ENCODE assay signal across 15 cellular contexts in the genomic region with DNA sequence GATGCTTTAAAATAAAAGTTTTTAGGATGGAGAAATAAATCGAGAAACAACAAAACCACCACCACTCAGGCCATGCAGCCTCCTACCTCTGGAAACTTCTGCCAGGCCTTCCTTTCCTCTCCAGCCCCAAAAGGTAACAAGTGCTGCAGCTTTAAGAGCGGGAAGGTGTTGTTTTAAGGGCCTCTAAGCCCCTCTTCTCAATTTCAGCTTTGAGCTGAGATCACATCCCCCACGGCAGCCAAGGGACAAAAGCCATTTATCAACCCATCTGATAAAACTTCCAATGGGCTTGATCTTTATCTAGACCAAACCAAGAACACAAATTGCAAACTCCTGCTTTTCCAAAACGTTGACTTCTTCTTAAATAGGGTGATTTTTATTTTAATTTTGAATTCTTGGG. TPM values are rescaled to one million over a fixed set of nuclear protein-coding genes. Genes with fewer than 3 reads are reported as not detected.
DNase-seq lines count a peak whose midpoint lies in the region; ATAC-seq and TF ChIP-seq lines count a peak whose summit lies in the region.
"Had no signal": no experiment of that assay in that cellular context is flagged by ENCODE, and none has a peak within 500 bp of the region (broad histone marks: within the 10 kb centered on the region; RNA-seq: fewer than 3 reads in every experiment).

No MANE protein-coding gene starts in this region.

- peaks cover 78% of the 10 kb centered on the region for H3K4me1 ChIP-seq in left ventricle myocardium inferior
- H3K4me1 ChIP-seq in gastroesophageal sphincter = peaks cover 0 to 80% (median 31%) of the 10 kb centered on the region in 3 donors
- peaks cover 72% of the 10 kb centered on the region for H3K4me1 ChIP-seq in vagina
- peaks cover 9 to 17% of the 10 kb centered on the region in 2 donors for H3K4me1 ChIP-seq in thyroid gland

- H3K4me3 Mint-ChIP-seq in osteocyte (ENCODE audit: unreplicated experiment) = peak overlapping the region; percentile 87
- H3K4me3 Mint-ChIP-seq: activated CD4-positive, alpha-beta memory T cell treated with anti-CD3 and anti-CD28 coated beads, Interleukin-2, amount 10 ng/mL, durations not matched to agents 7 days and 5 days had no signal

- H3K4me1 Mint-ChIP-seq in osteocyte (ENCODE audit: unreplicated experiment) = peaks cover 50% of the 10 kb centered on the region

- H3K9me3 ChIP-seq in left ventricle myocardium inferior (replicated peaks) (no peaks in the 10 kb centered on the region), gastroesophageal sphincter (no peaks in the 10 kb centered on the region), vagina (no peaks in the 10 kb centered on the region), thyroid gland (no peaks in the 10 kb centered on the region)
- H3K9me3 ChIP-seq: body of pancreas had no signal

- no peaks in the 10 kb centered on the region for H3K36me3 Mint-ChIP-seq in osteocyte (ENCODE audit: unreplicated experiment)

- H3K27me3 Mint-ChIP-seq in osteocyte (ENCODE audit: unreplicated experiment) = peaks cover 9% of the 10 kb centered on the region

- H3K27ac Mint-ChIP-seq in osteocyte (ENCODE audit: unreplicated experiment) = peak overlapping the region; percentile 68
- H3K27ac Mint-ChIP-seq: activated CD4-positive, alpha-beta memory T cell treated with anti-CD3 and anti-CD28 coated beads, Interleukin-2, amount 10 ng/mL, durations not matched to agents 7 days and 5 days had no signal

- ATAC-seq in left ventricle myocardium superior (no peak), gastroesophageal sphincter (no peak)
- ATAC-seq: body of pancreas had no signal

- TF ChIP-seq EP300 in gastroesophageal sphincter (IDR thresholded peaks at IDR 0.05) = no peak

- DNase-seq in left ventricle myocardium inferior (no peak), left ventricle myocardium superior (no peak), osteocyte (ENCODE audit: extremely low spot score, unreplicated experiment) (no peak), vagina (ENCODE audit: extremely low spot score in 2 of 2) (no peak), occipital lobe (lab: John Stamatoyannopoulos, UW) (no peak), SK-N-DZ (ENCODE audit: low spot score) (no peak), thyroid gland (no peak)
- DNase-seq: ACHN; activated CD4-positive, alpha-beta memory T cell treated with anti-CD3 and anti-CD28 coated beads, Interleukin-2, amount 10 ng/mL, durations not matched to agents 7 days and 5 days; body of pancreas; DMS153; NCI-H1694 treated with DMSO at 0.1 percent for 48 hours; NCI-H748 treated with DMSO at 0.1 percent for 48 hours had no signal

- 35 to 53% methylated on average over 4 of the region's 4 CpGs for WGBS in gastroesophageal sphincter (ENCODE audit: low coverage in 1 of 2), 2 donors
- 61 to 65% methylated on average over 4 of the region's 4 CpGs for WGBS in thyroid gland, 2 donors

- H3K27ac ChIP-seq in left ventricle myocardium inferior (replicated peaks) (peak overlapping the region; percentile 89), gastroesophageal sphincter (peak overlapping the region; percentile 90 to 97 (median 92)), vagina (peak overlapping the region; percentile 95), thyroid gland (no peak overlapping the region)
- H3K27ac ChIP-seq: epithelial cell of prostate had no signal

- TF ChIP-seq POLR2A in gastroesophageal sphincter (IDR thresholded peaks at IDR 0.05) = no peak
- TF ChIP-seq POLR2A in vagina (IDR thresholded peaks at IDR 0.05) = no peak
- no peak for TF ChIP-seq POLR2A in thyroid gland (IDR thresholded peaks at IDR 0.05)

- peaks cover 2% of the 10 kb centered on the region for H3K36me3 ChIP-seq in left ventricle myocardium inferior
- H3K36me3 ChIP-seq in gastroesophageal sphincter = peaks cover 0 to 4% of the 10 kb centered on the region in 2 donors
- H3K36me3 ChIP-seq in vagina = no peaks in the 10 kb centered on the region
- no peaks in the 10 kb centered on the region for H3K36me3 ChIP-seq in thyroid gland

- H3K27me3 ChIP-seq in left ventricle myocardium inferior (ENCODE audit: low read depth) = peaks cover 41% of the 10 kb centered on the region
- H3K27me3 ChIP-seq in gastroesophageal sphincter = no peaks in the 10 kb centered on the region
- H3K27me3 ChIP-seq in vagina = no peaks in the 10 kb centered on the region
- H3K27me3 ChIP-seq in thyroid gland = no peaks in the 10 kb centered on the region
- H3K27me3 ChIP-seq: body of pancreas had no signal

- H3K9me3 Mint-ChIP-seq in osteocyte (ENCODE audit: unreplicated experiment) = no peaks in the 10 kb centered on the region
- H3K9me3 Mint-ChIP-seq: activated CD4-positive, alpha-beta memory T cell treated with anti-CD3 and anti-CD28 coated beads, Interleukin-2, amount 10 ng/mL, durations not matched to agents 7 days and 5 days had no signal

- TF ChIP-seq CTCF in left ventricle myocardium inferior (IDR thresholded peaks at IDR 0.05; ENCODE audit: borderline replicate concordance) (no peak), gastroesophageal sphincter (IDR thresholded peaks at IDR 0.05) (no peak), osteocyte (IDR thresholded peaks at IDR 0.05) (no peak), vagina (IDR thresholded peaks at IDR 0.05) (no peak), thyroid gland (IDR thresholded peaks at IDR 0.05) (no peak)

- intact Hi-C loops in left ventricle myocardium inferior (cut with micrococcal nuclease) = no loop called here
- intact Hi-C loops in left ventricle myocardium superior (cut with micrococcal nuclease) = loop anchor here (5.0 kb wide), 1 partner anchor 34 kb away; no protein-coding TSS in a partner anchor
- intact Hi-C loops in vagina (cut with DNase I) = no loop called here
- intact Hi-C loops in thyroid gland (cut with DNase I) = loop anchor here (2.0 kb wide), 1 partner anchor 32 kb away; no protein-coding TSS in a partner anchor

- H3K4me3 ChIP-seq in left ventricle myocardium inferior (peak overlapping the region; percentile 84), gastroesophageal sphincter (peak overlapping the region; percentile 68 to 77), vagina (peak overlapping the region; percentile 72 to 93), thyroid gland (replicated peaks in 1 of 3) (peak overlapping the region in 1 of 3 donors; percentile 52)

RNA-seq across cellular contexts. Expression of gene RGMA, which starts 18.1 kb away (rescaled TPM):
- total RNA-seq in left ventricle myocardium inferior (16.9 TPM), left ventricle myocardium superior (27.0 TPM), gastroesophageal sphincter (100 to 1,000 TPM in 2 of 4 donors, 10 to 100 TPM in 2; 99.0 to 307 (median 112) TPM), osteocyte (12.4 and 13.7 TPM in 2 replicates), vagina (21.6 TPM), occipital lobe (8.1 TPM), thyroid gland (10 to 100 TPM in 1 of 4 donors, 1 to 10 TPM in 3; 2.4 to 10.3 (median 6.0) TPM)
- 0.14 TPM in 1 of 2 replicates, not detected in the other for polyA plus RNA-seq in SK-N-DZ (2014; cell fraction: cytosol; rRNA removed)
- polyA plus RNA-seq in SK-N-DZ (2014; cell fraction: nucleus; rRNA removed) = 0.79 TPM in 1 of 2 replicates, not detected in the other

Comparison
In these comparisons a context has a peak if more than half of its experiments do, and no peak if none do; other contexts are left out.
1. intact Hi-C loops: an anchor here in left ventricle myocardium superior (5.0 kb wide) and thyroid gland (2.0 kb wide); none called in left ventricle myocardium inferior and vagina.
2. H3K27ac ChIP-seq: peak in left ventricle myocardium inferior (single experiment), gastroesophageal sphincter (4 of 4) and vagina (single experiment); none in thyroid gland (0 of 3).